2 cellular contexts compared by ENCODE assay signal in genomic region chr12:110683888-110684287, GRCh38.
TF ChIP-seq lines count a peak whose summit lies in the region.

No MANE protein-coding gene starts in this region.

TF ChIP-seq in SK-N-SH, 30 proteins besides CTCF, POLR2A, EP300 and RAD21 (continued from another document):
- TF ChIP-seq USF2 (IDR thresholded peaks at IDR 0.05; ENCODE audit: borderline replicate concordance, low read depth, low read length): no peak

TF ChIP-seq in SK-N-SH treated with all-trans-retinoic acid at 6 μM for 48 hours, 23 proteins besides CTCF, POLR2A, EP300 and RAD21 (continued from another document):
- TF ChIP-seq TSHZ2 (CRISPR knock-in tag; IDR thresholded peaks at IDR 0.05): no peak
- TF ChIP-seq PATZ1 (CRISPR knock-in tag; IDR thresholded peaks at IDR 0.05; ENCODE audit: borderline replicate concordance): no peak
- TF ChIP-seq CSRNP3 (CRISPR knock-in tag; IDR thresholded peaks at IDR 0.05): no peak
- no peak for TF ChIP-seq ZNF70 (CRISPR knock-in tag; IDR thresholded peaks at IDR 0.05)
- TF ChIP-seq ARNTL (CRISPR knock-in tag; IDR thresholded peaks at IDR 0.05; ENCODE audit: borderline replicate concordance, low read depth): no peak
- TF ChIP-seq PPARA (CRISPR knock-in tag; IDR thresholded peaks at IDR 0.05; ENCODE audit: borderline replicate concordance): no peak
- TF ChIP-seq ZC3H10 (CRISPR knock-in tag; IDR thresholded peaks at IDR 0.05): no peak
- TF ChIP-seq ZNF8 (CRISPR knock-in tag; IDR thresholded peaks at IDR 0.05): no peak
